ENCODE assay signal across 1 cellular context in genomic region chr11:30322826-30323710, GRCh38.
TF ChIP-seq lines count a peak whose summit lies in the region.

TSS of gene ARL14EP (plus strand) at chr11:30323104. CDS start at chr11:30330949, 7,845 bp downstream.

TF ChIP-seq in K562, 482 proteins besides CTCF, POLR2A, EP300 and RAD21 (continued from another document):
- TF ChIP-seq, protein P1, sequence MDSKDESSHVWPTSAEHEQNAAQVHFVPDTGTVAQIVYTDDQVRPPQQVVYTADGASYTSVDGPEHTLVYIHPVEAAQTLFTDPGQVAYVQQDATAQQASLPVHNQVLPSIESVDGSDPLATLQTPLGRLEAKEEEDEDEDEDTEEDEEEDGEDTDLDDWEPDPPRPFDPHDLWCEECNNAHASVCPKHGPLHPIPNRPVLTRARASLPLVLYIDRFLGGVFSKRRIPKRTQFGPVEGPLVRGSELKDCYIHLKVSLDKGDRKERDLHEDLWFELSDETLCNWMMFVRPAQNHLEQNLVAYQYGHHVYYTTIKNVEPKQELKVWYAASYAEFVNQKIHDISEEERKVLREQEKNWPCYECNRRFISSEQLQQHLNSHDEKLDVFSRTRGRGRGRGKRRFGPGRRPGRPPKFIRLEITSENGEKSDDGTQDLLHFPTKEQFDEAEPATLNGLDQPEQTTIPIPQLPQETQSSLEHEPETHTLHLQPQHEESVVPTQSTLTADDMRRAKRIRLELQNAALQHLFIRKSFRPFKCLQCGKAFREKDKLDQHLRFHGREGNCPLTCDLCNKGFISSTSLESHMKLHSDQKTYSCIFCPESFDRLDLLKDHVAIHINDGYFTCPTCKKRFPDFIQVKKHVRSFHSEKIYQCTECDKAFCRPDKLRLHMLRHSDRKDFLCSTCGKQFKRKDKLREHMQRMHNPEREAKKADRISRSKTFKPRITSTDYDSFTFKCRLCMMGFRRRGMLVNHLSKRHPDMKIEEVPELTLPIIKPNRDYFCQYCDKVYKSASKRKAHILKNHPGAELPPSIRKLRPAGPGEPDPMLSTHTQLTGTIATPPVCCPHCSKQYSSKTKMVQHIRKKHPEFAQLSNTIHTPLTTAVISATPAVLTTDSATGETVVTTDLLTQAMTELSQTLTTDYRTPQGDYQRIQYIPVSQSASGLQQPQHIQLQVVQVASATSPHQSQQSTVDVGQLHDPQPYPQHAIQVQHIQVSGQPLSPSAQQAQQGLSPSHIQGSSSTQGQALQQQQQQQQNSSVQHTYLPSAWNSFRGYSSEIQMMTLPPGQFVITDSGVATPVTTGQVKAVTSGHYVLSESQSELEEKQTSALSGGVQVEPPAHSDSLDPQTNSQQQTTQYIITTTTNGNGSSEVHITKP (IDR thresholded peaks at IDR 0.05; ENCODE audit: partially characterized antibody) = peak; percentile 66
- TF ChIP-seq NR1H2 (CRISPR knock-in tag; IDR thresholded peaks at IDR 0.05) (no peak), MTA2 (IDR thresholded peaks at IDR 0.05; ENCODE audit: low read depth) (no peak), HEY1 (CRISPR knock-in tag; IDR thresholded peaks at IDR 0.05; ENCODE audit: borderline replicate concordance) (peak; percentile 27; the same call in 1 of the 2 replicates), RBM14 (IDR thresholded peaks at IDR 0.05; ENCODE audit: borderline replicate concordance, insufficient read depth, low read depth, low read length) (0 out of 2 replicates have a peak, but pooled peaks have one; percentile 48), ZNF263 (CRISPR knock-in tag; IDR thresholded peaks at IDR 0.05; ENCODE audit: borderline replicate concordance) (peak; percentile 66; the same call in 1 of the 2 replicates), ZBTB12 (CRISPR knock-in tag; IDR thresholded peaks at IDR 0.05) (0 out of 2 replicates have a peak, but pooled peaks have one; percentile 15), IRF2 (CRISPR knock-in tag; IDR thresholded peaks at IDR 0.05) (no peak), NFRKB (IDR thresholded peaks at IDR 0.05; ENCODE audit: low read depth) (0 out of 2 replicates have a peak, but pooled peaks have one; percentile 63), ZBTB1 (CRISPR knock-in tag; IDR thresholded peaks at IDR 0.05; ENCODE audit: borderline replicate concordance, low read depth) (peak; percentile 81; the same call in 1 of the 2 replicates), KDM5B (IDR thresholded peaks at IDR 0.05; ENCODE audit: insufficient replicate concordance, low read depth, low read length) (peak; percentile 92), ELF4 (CRISPR knock-in tag; IDR thresholded peaks at IDR 0.05) (peak; percentile 14; the same call in 1 of the 2 replicates), EHMT2 (IDR thresholded peaks at IDR 0.05) (peak; percentile 89), NR2C2 (CRISPR knock-in tag; IDR thresholded peaks at IDR 0.05) (0 out of 2 replicates have a peak, but pooled peaks have one; percentile 10), NR2C2 (tag; IDR thresholded peaks at IDR 0.05) (peak; percentile 96), THRAP3 (IDR thresholded peaks at IDR 0.05; ENCODE audit: borderline replicate concordance) (no peak), SRSF1 (IDR thresholded peaks at IDR 0.05; ENCODE audit: low read depth, low read length) (peak; percentile 92), CREB1 (IDR thresholded peaks at IDR 0.05) (peak; percentile 76), CREB1 (CRISPR knock-in tag; IDR thresholded peaks at IDR 0.05) (peak; percentile 74), CBFA2T3 (IDR thresholded peaks at IDR 0.05) (0 out of 2 replicates have a peak, but pooled peaks have one; percentile 5), PRMT5 (CRISPR knock-in tag; IDR thresholded peaks at IDR 0.05) (no peak), NONO (IDR thresholded peaks at IDR 0.05; ENCODE audit: low read depth in 2 of 2, low read length in 1 of 2) (no peak), SP1 (CRISPR knock-in tag; IDR thresholded peaks at IDR 0.05) (peak; percentile 83), TEAD2 (tag; IDR thresholded peaks at IDR 0.05) (no peak), ZFPM2 (CRISPR knock-in tag; IDR thresholded peaks at IDR 0.05) (peak; percentile 79; the same call in 1 of the 2 replicates), HOMEZ (CRISPR knock-in tag; IDR thresholded peaks at IDR 0.05) (no peak), XRCC5 (IDR thresholded peaks at IDR 0.05; ENCODE audit: low read depth, low read length) (peak; percentile 91), NFIC (IDR thresholded peaks at IDR 0.05) (peak; percentile 59), CXXC5 (CRISPR knock-in tag; IDR thresholded peaks at IDR 0.05) (peak; percentile 70), RFX5 (IDR thresholded peaks at IDR 0.05; ENCODE audit: low read depth, low read length) (no peak), TAF7 (tag; IDR thresholded peaks at IDR 0.05) (peak; percentile 86), ZFX (CRISPR knock-in tag; IDR thresholded peaks at IDR 0.05) (peak; percentile 97), ETS1 (conservative IDR thresholded peaks at IDR 0.05; ENCODE audit: control insufficient read depth, low read depth, low read length) (peak; percentile 83), BHLHE40 (IDR thresholded peaks at IDR 0.05; ENCODE audit: low read length) (peak; percentile 67), HMGN3 (IDR thresholded peaks at IDR 0.05; ENCODE audit: borderline replicate concordance, extremely low read depth, insufficient read length, low read depth, low read length) (no peak), MYC (IDR thresholded peaks at IDR 0.05; ENCODE audit: low read depth, low read length) (peak; percentile 78), MYC (CRISPR knock-in tag; IDR thresholded peaks at IDR 0.05; ENCODE audit: borderline replicate concordance, low read depth) (peak; percentile 54; the same call in 1 of the 2 replicates), JUND (IDR thresholded peaks at IDR 0.05; ENCODE audit: borderline replicate concordance, low read depth, low read length) (peak; percentile 62; the same call in 1 of the 2 replicates), JUND (tag; IDR thresholded peaks at IDR 0.05; ENCODE audit: borderline replicate concordance, low read depth, low read length) (no peak; the same call in 2 of the 3 replicates), CBX5 (IDR thresholded peaks at IDR 0.05; ENCODE audit: borderline replicate concordance, low read depth) (peak; percentile 72; the same call in 1 of the 2 replicates), SMAD1 (IDR thresholded peaks at IDR 0.05; ENCODE audit: low read depth, low read length, partially characterized antibody) (peak; percentile 57), ATF3 (IDR thresholded peaks at IDR 0.05) (peak; percentile 24; the same call in 1 of the 2 replicates), ATF3 (CRISPR knock-in tag; conservative IDR thresholded peaks at IDR 0.05) (no peak), POLR2B (IDR thresholded peaks at IDR 0.05; ENCODE audit: low read depth, partially characterized antibody) (peak; percentile 96), BRD4 (IDR thresholded peaks at IDR 0.05) (0 out of 2 replicates have a peak, but pooled peaks have one; percentile 41)
- TF ChIP-seq, protein P2, sequence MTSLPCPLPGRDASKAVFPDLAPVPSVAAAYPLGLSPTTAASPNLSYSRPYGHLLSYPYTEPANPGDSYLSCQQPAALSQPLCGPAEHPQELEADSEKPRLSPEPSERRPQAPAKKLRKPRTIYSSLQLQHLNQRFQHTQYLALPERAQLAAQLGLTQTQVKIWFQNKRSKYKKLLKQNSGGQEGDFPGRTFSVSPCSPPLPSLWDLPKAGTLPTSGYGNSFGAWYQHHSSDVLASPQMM (CRISPR knock-in tag; IDR thresholded peaks at IDR 0.05) = no peak
- TF ChIP-seq, protein P3, sequence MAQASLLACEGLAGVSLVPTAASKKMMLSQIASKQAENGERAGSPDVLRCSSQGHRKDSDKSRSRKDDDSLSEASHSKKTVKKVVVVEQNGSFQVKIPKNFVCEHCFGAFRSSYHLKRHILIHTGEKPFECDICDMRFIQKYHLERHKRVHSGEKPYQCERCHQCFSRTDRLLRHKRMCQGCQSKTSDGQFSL (CRISPR knock-in tag; IDR thresholded peaks at IDR 0.05) = peak; percentile 65; the same call in 1 of the 2 replicates
- TF ChIP-seq, protein P3 (tag; IDR thresholded peaks at IDR 0.05) = no peak
- TF ChIP-seq, protein P4, sequence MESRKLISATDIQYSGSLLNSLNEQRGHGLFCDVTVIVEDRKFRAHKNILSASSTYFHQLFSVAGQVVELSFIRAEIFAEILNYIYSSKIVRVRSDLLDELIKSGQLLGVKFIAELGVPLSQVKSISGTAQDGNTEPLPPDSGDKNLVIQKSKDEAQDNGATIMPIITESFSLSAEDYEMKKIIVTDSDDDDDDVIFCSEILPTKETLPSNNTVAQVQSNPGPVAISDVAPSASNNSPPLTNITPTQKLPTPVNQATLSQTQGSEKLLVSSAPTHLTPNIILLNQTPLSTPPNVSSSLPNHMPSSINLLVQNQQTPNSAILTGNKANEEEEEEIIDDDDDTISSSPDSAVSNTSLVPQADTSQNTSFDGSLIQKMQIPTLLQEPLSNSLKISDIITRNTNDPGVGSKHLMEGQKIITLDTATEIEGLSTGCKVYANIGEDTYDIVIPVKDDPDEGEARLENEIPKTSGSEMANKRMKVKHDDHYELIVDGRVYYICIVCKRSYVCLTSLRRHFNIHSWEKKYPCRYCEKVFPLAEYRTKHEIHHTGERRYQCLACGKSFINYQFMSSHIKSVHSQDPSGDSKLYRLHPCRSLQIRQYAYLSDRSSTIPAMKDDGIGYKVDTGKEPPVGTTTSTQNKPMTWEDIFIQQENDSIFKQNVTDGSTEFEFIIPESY (CRISPR knock-in tag; IDR thresholded peaks at IDR 0.05) = 0 out of 2 replicates have a peak, but pooled peaks have one; percentile 43
